Comparison of ENCODE assay signal across 8 cellular contexts in the genomic region with DNA sequence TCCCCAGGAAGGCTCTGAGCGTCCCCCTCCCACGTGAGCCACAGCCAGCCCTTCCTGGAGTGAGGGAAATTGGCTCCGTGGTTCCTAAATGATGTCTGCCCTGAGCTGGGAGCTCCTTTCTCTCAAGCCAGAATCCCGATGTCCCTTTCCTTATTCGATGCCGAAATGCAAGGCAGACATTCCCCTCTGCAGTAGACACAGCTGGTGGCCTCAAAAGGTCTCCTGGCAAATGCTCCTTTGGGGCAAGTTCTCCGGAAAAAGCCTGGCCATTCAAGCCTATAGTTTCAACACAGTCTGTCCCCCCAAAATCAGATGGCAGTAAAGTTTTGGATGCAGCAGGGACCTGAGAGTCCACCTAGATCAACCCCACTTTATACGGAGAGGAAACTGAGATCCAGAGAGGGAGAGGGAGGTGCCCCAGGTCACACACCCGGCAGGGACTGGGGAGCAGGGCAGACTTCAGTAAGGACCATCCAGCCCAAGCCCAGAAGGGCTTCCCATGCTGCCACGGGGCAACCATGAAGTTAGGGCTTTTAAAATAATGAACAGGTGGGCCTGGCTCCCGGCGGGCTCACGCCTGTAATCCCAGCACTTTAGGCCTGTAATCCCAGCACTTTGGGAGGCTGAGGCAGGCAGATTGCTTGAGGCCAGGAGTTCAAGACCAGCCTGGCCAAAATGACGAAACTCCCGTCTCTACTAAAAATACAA.
DNase-seq lines count a peak whose midpoint lies in the region; ATAC-seq and TF ChIP-seq lines count a peak whose summit lies in the region.

No MANE protein-coding gene starts in this region.

- no peak for TF ChIP-seq CTCF in activated CD8-positive, alpha-beta T cell treated with anti-CD3 and anti-CD28 coated beads for 36 hours (IDR thresholded peaks at IDR 0.05)
- TF ChIP-seq CTCF in suprapubic skin (IDR thresholded peaks at IDR 0.05), result no peak

- no peaks in the 10 kb centered on the region for H3K9me3 Mint-ChIP-seq in activated T-cell treated with anti-CD3 and anti-CD28 coated beads, Interleukin-2, amount 50 U/mL, for 72 hours
- H3K9me3 Mint-ChIP-seq in activated CD8-positive, alpha-beta T cell treated with anti-CD3 and anti-CD28 coated beads for 36 hours, result no peaks in the 10 kb centered on the region
- H3K9me3 Mint-ChIP-seq in immature natural killer cell, result no peaks in the 10 kb centered on the region

- intact Hi-C loops in activated CD8-positive, alpha-beta T cell treated with anti-CD3 and anti-CD28 coated beads for 36 hours (cut with micrococcal nuclease), result loop anchor here (5.0 kb wide), 1 partner anchor 113 kb away; no protein-coding TSS in a partner anchor

- peak overlapping the region; percentile 88 to 90 for H3K4me3 Mint-ChIP-seq in activated T-cell treated with anti-CD3 and anti-CD28 coated beads, Interleukin-2, amount 50 U/mL, for 72 hours
- peak overlapping the region; percentile 73 for H3K4me3 Mint-ChIP-seq in activated CD8-positive, alpha-beta T cell treated with anti-CD3 and anti-CD28 coated beads for 36 hours
- peak overlapping the region; percentile 79 to 90 (median 88) for H3K4me3 Mint-ChIP-seq in immature natural killer cell

- H3K27ac ChIP-seq in suprapubic skin, result peak overlapping the region; percentile 7

- CTCF ChIA-PET in activated CD8-positive, alpha-beta T cell treated with anti-CD3 and anti-CD28 coated beads for 36 hours (lab: Charles Lee), result no interaction called here

- WGBS in suprapubic skin, result 41% methylated on average over 13 of the region's 15 CpGs

- no peaks in the 10 kb centered on the region for H3K36me3 ChIP-seq in suprapubic skin

- H3K27me3 Mint-ChIP-seq in activated T-cell treated with anti-CD3 and anti-CD28 coated beads, Interleukin-2, amount 50 U/mL, for 72 hours (ENCODE audit: low read depth), result peaks cover 5% of the 10 kb centered on the region
- H3K27me3 Mint-ChIP-seq in activated CD8-positive, alpha-beta T cell treated with anti-CD3 and anti-CD28 coated beads for 36 hours, result peaks cover 5% of the 10 kb centered on the region
- H3K27me3 Mint-ChIP-seq in immature natural killer cell (ENCODE audit: low read depth in 3 of 3), result peaks cover 4 to 9% (median 4%) of the 10 kb centered on the region in 3 donors

- H3K36me3 Mint-ChIP-seq in activated T-cell treated with anti-CD3 and anti-CD28 coated beads, Interleukin-2, amount 50 U/mL, for 72 hours (ENCODE audit: insufficient read depth in 2 of 2), result no peaks in the 10 kb centered on the region
- no peaks in the 10 kb centered on the region for H3K36me3 Mint-ChIP-seq in activated CD8-positive, alpha-beta T cell treated with anti-CD3 and anti-CD28 coated beads for 36 hours (ENCODE audit: low read depth)
- no peaks in the 10 kb centered on the region for H3K36me3 Mint-ChIP-seq in immature natural killer cell

- ATAC-seq in activated T-cell treated with anti-CD3 and anti-CD28 coated beads, Interleukin-2, amount 50 U/mL, for 72 hours (replicated peaks in 1 of 2), result no peak
- ATAC-seq in activated CD8-positive, alpha-beta T cell treated with anti-CD3 and anti-CD28 coated beads for 36 hours, result no peak
- no peak for ATAC-seq in GM21367 (IDR thresholded peaks at IDR 0.05; ENCODE audit: unreplicated experiment)

- no peak overlapping the region for H3K27ac Mint-ChIP-seq in activated T-cell treated with anti-CD3 and anti-CD28 coated beads, Interleukin-2, amount 50 U/mL, for 72 hours
- H3K27ac Mint-ChIP-seq in activated CD8-positive, alpha-beta T cell treated with anti-CD3 and anti-CD28 coated beads for 36 hours, result no peak overlapping the region
- peak overlapping the region in 5 of 6 donors; percentile 24 to 68 (median 59) for H3K27ac Mint-ChIP-seq in immature natural killer cell

- TF ChIP-seq EP300 in suprapubic skin (IDR thresholded peaks at IDR 0.05), result no peak

- no peaks in the 10 kb centered on the region for H3K27me3 ChIP-seq in suprapubic skin

- peaks cover 3% of the 10 kb centered on the region for H3K9me3 ChIP-seq in suprapubic skin

- peak overlapping the region; percentile 63 for H3K4me3 ChIP-seq in suprapubic skin

- H3K4me1 ChIP-seq in suprapubic skin, result peaks cover 22% of the 10 kb centered on the region

- DNase-seq in activated T-cell treated with anti-CD3 and anti-CD28 coated beads, Interleukin-2, amount 50 U/mL, for 72 hours, result no peak
- DNase-seq in activated T-cell treated with anti-CD3 and anti-CD28 coated beads, Interleukin-2, amount 50 U/mL, for 48 hours, result no peak
- no peak for DNase-seq in activated CD8-positive, alpha-beta T cell treated with anti-CD3 and anti-CD28 coated beads for 36 hours
- DNase-seq in immature natural killer cell (no peak), suprapubic skin (ENCODE audit: low spot score in 2 of 2) (no peak), RPMI8226 (no peak)
- no peak for DNase-seq in stimulated activated CD8-positive, alpha-beta memory T cell treated with anti-CD3 and anti-CD28 coated beads, Interleukin-4, amount 100 ng/mL, for 48 hours

- POLR2A ChIA-PET in activated CD8-positive, alpha-beta T cell treated with anti-CD3 and anti-CD28 coated beads for 36 hours (lab: Charles Lee), result no interaction called here

- H3K4me1 Mint-ChIP-seq in activated T-cell treated with anti-CD3 and anti-CD28 coated beads, Interleukin-2, amount 50 U/mL, for 72 hours (ENCODE audit: low read depth), result no peaks in the 10 kb centered on the region
- peaks cover 7% of the 10 kb centered on the region for H3K4me1 Mint-ChIP-seq in activated CD8-positive, alpha-beta T cell treated with anti-CD3 and anti-CD28 coated beads for 36 hours (ENCODE audit: low read depth)
- H3K4me1 Mint-ChIP-seq in immature natural killer cell, result peaks cover 15 to 31% of the 10 kb centered on the region in 2 donors

- no peak for TF ChIP-seq POLR2A in suprapubic skin (IDR thresholded peaks at IDR 0.05)

Comparison
In these comparisons a context has a peak if more than half of its experiments do, and no peak if none do; other contexts are left out.
1. H3K27ac Mint-ChIP-seq: peak in immature natural killer cell (5 of 6); none in activated T-cell treated with anti-CD3 and anti-CD28 coated beads, Interleukin-2, amount 50 U/mL, for 72 hours (single experiment) and activated CD8-positive, alpha-beta T cell treated with anti-CD3 and anti-CD28 coated beads for 36 hours (single experiment).
2. Peak in every context shown above with its lines, with median percentiles within 50 percentile points of each other: H3K4me3 Mint-ChIP-seq.